Comparison of ENCODE assay signal across 1 cellular context in genomic region chr12:96371787-96372699, GRCh38.
TF ChIP-seq lines count a peak whose summit lies in the region.

No MANE protein-coding gene starts in this region.

TF ChIP-seq in HEK293, 187 proteins besides CTCF, POLR2A, EP300 and RAD21 (continued from another document):
- TF ChIP-seq ZSCAN4 (tag by site-specific recombination; IDR thresholded peaks at IDR 0.05): 0 out of 2 replicates have a peak, but pooled peaks have one; percentile 20
- TF ChIP-seq, protein P1, sequence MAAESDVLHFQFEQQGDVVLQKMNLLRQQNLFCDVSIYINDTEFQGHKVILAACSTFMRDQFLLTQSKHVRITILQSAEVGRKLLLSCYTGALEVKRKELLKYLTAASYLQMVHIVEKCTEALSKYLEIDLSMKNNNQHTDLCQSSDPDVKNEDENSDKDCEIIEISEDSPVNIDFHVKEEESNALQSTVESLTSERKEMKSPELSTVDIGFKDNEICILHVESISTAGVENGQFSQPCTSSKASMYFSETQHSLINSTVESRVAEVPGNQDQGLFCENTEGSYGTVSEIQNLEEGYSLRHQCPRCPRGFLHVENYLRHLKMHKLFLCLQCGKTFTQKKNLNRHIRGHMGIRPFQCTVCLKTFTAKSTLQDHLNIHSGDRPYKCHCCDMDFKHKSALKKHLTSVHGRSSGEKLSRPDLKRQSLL (tag by site-specific recombination; IDR thresholded peaks at IDR 0.05): peak; percentile 71; the same call in 1 of the 2 replicates
